In the genomic region with DNA sequence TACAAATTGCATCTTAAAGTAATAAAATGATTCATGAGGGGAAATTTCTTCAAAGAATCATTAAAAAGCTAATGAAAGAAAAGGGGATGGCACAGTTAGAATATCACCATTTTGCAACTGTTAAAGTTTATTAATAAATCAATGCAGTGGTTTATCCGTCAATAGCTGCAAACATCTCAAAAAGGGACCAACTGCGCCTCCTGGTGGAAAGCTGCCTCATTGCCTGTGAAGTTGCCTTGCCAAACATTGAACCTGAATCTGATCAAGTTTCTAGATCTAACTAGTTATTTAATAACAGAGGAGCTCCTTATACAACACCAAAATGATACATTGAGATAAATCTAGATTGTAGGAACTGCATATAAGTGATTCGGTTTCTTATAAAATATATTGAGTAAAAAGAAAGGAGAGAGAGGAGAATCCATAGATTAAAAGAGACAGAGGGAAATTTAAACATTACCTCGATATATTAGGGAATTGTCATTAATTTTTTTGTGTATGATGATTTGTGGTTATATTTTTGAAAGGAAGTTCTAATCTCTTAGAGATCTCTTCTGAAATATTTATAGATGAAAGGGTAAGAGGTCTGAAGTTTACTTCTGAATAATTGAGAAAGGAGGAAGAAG, we compare ENCODE assay signal across 8 cellular contexts. TPM values are rescaled to one million over a fixed set of nuclear protein-coding genes. Genes with fewer than 3 reads are reported as not detected.
DNase-seq lines count a peak whose midpoint lies in the region; ATAC-seq and TF ChIP-seq lines count a peak whose summit lies in the region.

No MANE protein-coding gene starts in this region.

- H3K9me3 ChIP-seq in left lung, result no peaks in the 10 kb centered on the region

- peak; percentile 96 for TF ChIP-seq CTCF in CD14-positive monocyte (IDR thresholded peaks at IDR 0.05)
- TF ChIP-seq CTCF in left lung (IDR thresholded peaks at IDR 0.05), result peak; percentile 88 to 90

- ATAC-seq in GM21717 (IDR thresholded peaks at IDR 0.05; ENCODE audit: unreplicated experiment) (peak; percentile 49), left lung (peak; percentile 59), HG03457 (IDR thresholded peaks at IDR 0.05; ENCODE audit: unreplicated experiment) (no peak)
- peak; percentile 61 for ATAC-seq in central memory CD8-positive, alpha-beta T cell (replicated peaks; ENCODE audit: extremely low read depth, poor library complexity, severe bottlenecking)

- H3K4me1 Mint-ChIP-seq in CD14-positive monocyte, result no peaks in the 10 kb centered on the region
- no peaks in the 10 kb centered on the region for H3K4me1 Mint-ChIP-seq in central memory CD8-positive, alpha-beta T cell

- H3K4me3 ChIP-seq in left lung, result no peak overlapping the region

- H3K4me1 ChIP-seq in left lung, result no peaks in the 10 kb centered on the region

- H3K36me3 ChIP-seq in left lung, result no peaks in the 10 kb centered on the region

- peaks cover 0 to 18% of the 10 kb centered on the region in 2 donors for H3K27me3 ChIP-seq in left lung

- H3K27me3 Mint-ChIP-seq in CD14-positive monocyte (ENCODE audit: low read depth in 3 of 3), result peaks cover 19 to 38% (median 25%) of the 10 kb centered on the region in 3 donors
- peaks cover 38% of the 10 kb centered on the region for H3K27me3 Mint-ChIP-seq in central memory CD8-positive, alpha-beta T cell

- H3K4me3 Mint-ChIP-seq in CD14-positive monocyte, result no peak overlapping the region
- no peak overlapping the region for H3K4me3 Mint-ChIP-seq in central memory CD8-positive, alpha-beta T cell

- intact Hi-C loops in CD14-positive monocyte (cut with micrococcal nuclease) (loop anchor here (1.0 to 10.0 kb wide), 5 partner anchors 55 to 395 kb away; a partner anchor contains a TSS), left lung (cut with DNase I) (loop anchor here (2.0 to 10.0 kb wide), 3 partner anchors 145 to 201 kb away; a partner anchor contains a TSS)

- H3K27ac ChIP-seq in left lung, result no peak overlapping the region

- H3K27ac Mint-ChIP-seq in CD14-positive monocyte, result no peak overlapping the region
- no peak overlapping the region for H3K27ac Mint-ChIP-seq in central memory CD8-positive, alpha-beta T cell (ENCODE audit: low read depth)

- H3K36me3 Mint-ChIP-seq in CD14-positive monocyte, result no peaks in the 10 kb centered on the region
- no peaks in the 10 kb centered on the region for H3K36me3 Mint-ChIP-seq in central memory CD8-positive, alpha-beta T cell (ENCODE audit: insufficient read depth)

- no peaks in the 10 kb centered on the region for H3K9me3 Mint-ChIP-seq in CD14-positive monocyte
- no peaks in the 10 kb centered on the region for H3K9me3 Mint-ChIP-seq in central memory CD8-positive, alpha-beta T cell

- no peak for DNase-seq in CD14-positive monocyte (ENCODE audit: low spot score)
- DNase-seq in NCI-H2081 treated with DMSO at 0.1 percent for 48 hours (lab: John Stamatoyannopoulos, UW), result peak; percentile 4
- peak; percentile 78 for DNase-seq in activated CD4-positive, CD25-positive, alpha-beta regulatory T cell treated with anti-CD3 and anti-CD28 coated beads, Interleukin-2, amount 50 U/mL, for 72 hours
- DNase-seq in central memory CD8-positive, alpha-beta T cell (ENCODE audit: low spot score in 2 of 2), result peak; percentile 63 to 78
- DNase-seq in left lung, result peak; percentile 55 to 76
- DNase-seq in stimulated activated CD4-positive, alpha-beta T cell treated with anti-CD3 and anti-CD28 coated beads, Interleukin-4, amount 100 ng/mL, for 4 hours, result peak; percentile 65 to 71

RNA-seq across cellular contexts. Expression of a gene that starts 6.9 kb away (rescaled TPM):
- 10 to 100 TPM; 77.6 to 88.2 TPM for polyA plus RNA-seq in CD14-positive monocyte
- total RNA-seq in left lung, result 10 to 100 TPM; 44.1 to 51.2 TPM

RNA-seq across cellular contexts. Expression of a gene that starts 27.4 kb away (rescaled TPM):
- 10 to 100 TPM in 1 of 2 donors, 1 to 10 TPM in 1; 9.2 to 12.9 TPM for polyA plus RNA-seq in CD14-positive monocyte
- 10 to 100 TPM; 13.2 to 15.1 TPM for total RNA-seq in left lung

RNA-seq across cellular contexts. Expression of a gene that starts 27.7 kb away (rescaled TPM):
- polyA plus RNA-seq in CD14-positive monocyte, result 10 to 100 TPM; 27.9 to 29.5 TPM
- 10 to 100 TPM in 1 of 2 donors, 1 to 10 TPM in 1; 8.0 to 14.4 TPM for total RNA-seq in left lung

RNA-seq across cellular contexts. Expression of a gene that starts 53.8 kb away (rescaled TPM):
- polyA plus RNA-seq in CD14-positive monocyte, result 10 to 100 TPM in 1 of 2 donors, 1 to 10 TPM in 1; 8.9 to 14.3 TPM
- 10 to 100 TPM; 13.7 to 15.6 TPM for total RNA-seq in left lung

RNA-seq across cellular contexts. Expression of a gene that starts 55.6 kb away (rescaled TPM):
- not detected for polyA plus RNA-seq in CD14-positive monocyte
- under 1 TPM in 1 of 2 donors, not detected in 1; 0.03 TPM for total RNA-seq in left lung
